12 cellular contexts compared by ENCODE assay signal in genomic region chr2:105388971-105389381, GRCh38. TPM values are rescaled to one million over a fixed set of nuclear protein-coding genes. Genes with fewer than 3 reads are reported as not detected.
DNase-seq lines count a peak whose midpoint lies in the region; ATAC-seq and TF ChIP-seq lines count a peak whose summit lies in the region.
"Had no signal": no experiment of that assay in that cellular context is flagged by ENCODE, and none has a peak within 500 bp of the region (broad histone marks: within the 10 kb centered on the region; RNA-seq: fewer than 3 reads in every experiment).

No MANE protein-coding gene starts in this region.

- no peaks in the 10 kb centered on the region for H3K9me3 Mint-ChIP-seq in osteocyte (ENCODE audit: unreplicated experiment)
- H3K9me3 Mint-ChIP-seq in naive thymus-derived CD4-positive, alpha-beta T cell = no peaks in the 10 kb centered on the region

- H3K27ac Mint-ChIP-seq in osteocyte (ENCODE audit: unreplicated experiment) = peak overlapping the region; percentile 89
- no peak overlapping the region for H3K27ac Mint-ChIP-seq in naive thymus-derived CD4-positive, alpha-beta T cell
- H3K27ac Mint-ChIP-seq: activated CD4-positive, alpha-beta T cell treated with anti-CD3 and anti-CD28 coated beads for 36 hours had no signal

- H3K27ac ChIP-seq in Panc1 (ENCODE audit: low read length) (peak overlapping the region; percentile 100), fibroblast of lung (ENCODE audit: insufficient read depth, low read length) (peak overlapping the region; percentile 82), SJCRH30 (no peak overlapping the region)
- no peak overlapping the region for H3K27ac ChIP-seq in naive thymus-derived CD4-positive, alpha-beta T cell (ENCODE audit: low read depth, low read length)
- H3K27ac ChIP-seq: C4-2B had no signal

- peaks cover 30% of the 10 kb centered on the region for H3K36me3 ChIP-seq in Panc1 (ENCODE audit: control insufficient read depth, insufficient read depth, low read length)
- peaks cover 26% of the 10 kb centered on the region for H3K36me3 ChIP-seq in fibroblast of lung (ENCODE audit: control insufficient read depth, insufficient read depth, low read length)
- H3K36me3 ChIP-seq in naive thymus-derived CD4-positive, alpha-beta T cell (ENCODE audit: control insufficient read depth in 2 of 3, insufficient read depth in 3 of 3, low read length in 3 of 3) = no peaks in the 10 kb centered on the region
- H3K36me3 ChIP-seq in SJCRH30 = peaks cover 40% of the 10 kb centered on the region

- intact Hi-C loops in Panc1 (cut with micrococcal nuclease; ENCODE audit: unreplicated experiment) = no loop called here
- intact Hi-C loops in naive thymus-derived CD4-positive, alpha-beta T cell (cut with micrococcal nuclease) = no loop called here

- H3K36me3 Mint-ChIP-seq in osteocyte (ENCODE audit: unreplicated experiment) = peaks cover 46% of the 10 kb centered on the region
- H3K36me3 Mint-ChIP-seq in naive thymus-derived CD4-positive, alpha-beta T cell = peaks cover 0 to 11% (median 0%) of the 10 kb centered on the region in 5 donors

- peaks cover 85% of the 10 kb centered on the region for H3K79me2 ChIP-seq in fibroblast of lung (ENCODE audit: control insufficient read depth, insufficient read depth, low read length)

- TSS peak; percentile 10 for BruUV-seq in Panc1 (replicated peaks; lab: Mats Ljungman, UMichigan)

- H4K20me1 ChIP-seq in fibroblast of lung (ENCODE audit: control insufficient read depth, extremely low read depth, insufficient read depth, low read length) = no peaks in the 10 kb centered on the region

- H3K27me3 Mint-ChIP-seq in osteocyte (ENCODE audit: unreplicated experiment) = no peaks in the 10 kb centered on the region
- H3K27me3 Mint-ChIP-seq in naive thymus-derived CD4-positive, alpha-beta T cell = peaks cover 0 to 3% (median 0%) of the 10 kb centered on the region in 5 donors
- H3K27me3 Mint-ChIP-seq: activated CD4-positive, alpha-beta T cell treated with anti-CD3 and anti-CD28 coated beads for 36 hours had no signal

- peak overlapping the region; percentile 9 for H3K4me2 ChIP-seq in fibroblast of lung (ENCODE audit: extremely low read depth, insufficient read depth, low read length)

- in situ Hi-C loops in Panc1 (cut with HindIII; ENCODE audit: low pct_unique_long_range_greater_than_20kb, low sequenced_read_pairs) = no loop called here

- H3K27me3 ChIP-seq in Panc1 (ENCODE audit: control insufficient read depth, insufficient read depth, low read length) (no peaks in the 10 kb centered on the region), fibroblast of lung (ENCODE audit: control insufficient read depth, insufficient read depth, low read length) (no peaks in the 10 kb centered on the region), SJCRH30 (no peaks in the 10 kb centered on the region)
- no peaks in the 10 kb centered on the region for H3K27me3 ChIP-seq in naive thymus-derived CD4-positive, alpha-beta T cell (ENCODE audit: control insufficient read depth in 2 of 2, insufficient read depth in 2 of 2, low read length in 2 of 2)

- H3K4me3 Mint-ChIP-seq in osteocyte (ENCODE audit: unreplicated experiment) = peak overlapping the region; percentile 43
- no peak overlapping the region for H3K4me3 Mint-ChIP-seq in naive thymus-derived CD4-positive, alpha-beta T cell
- H3K4me3 Mint-ChIP-seq: activated CD4-positive, alpha-beta T cell treated with anti-CD3 and anti-CD28 coated beads for 36 hours had no signal

- H3K9me3 ChIP-seq in Panc1 (ENCODE audit: control insufficient read depth, insufficient read depth, low read depth, low read length) (no peaks in the 10 kb centered on the region), fibroblast of lung (ENCODE audit: control insufficient read depth, insufficient read depth, low read depth, low read length) (no peaks in the 10 kb centered on the region), SJCRH30 (replicated peaks) (no peaks in the 10 kb centered on the region)
- H3K9me3 ChIP-seq in naive thymus-derived CD4-positive, alpha-beta T cell (ENCODE audit: control insufficient read depth in 2 of 3, low read length in 3 of 3) = no peaks in the 10 kb centered on the region

- H3K4me1 ChIP-seq in Panc1 (ENCODE audit: control insufficient read depth, insufficient read depth, low read length) (peaks cover 98% of the 10 kb centered on the region), fibroblast of lung (ENCODE audit: control insufficient read depth, extremely low read depth, insufficient read depth, low read length) (peaks cover 35% of the 10 kb centered on the region), SJCRH30 (no peaks in the 10 kb centered on the region)
- no peaks in the 10 kb centered on the region for H3K4me1 ChIP-seq in naive thymus-derived CD4-positive, alpha-beta T cell (ENCODE audit: control insufficient read depth in 2 of 2, insufficient read depth in 2 of 2, low read length in 2 of 2)

- H3K4me1 Mint-ChIP-seq in osteocyte (ENCODE audit: unreplicated experiment) = peaks cover 67% of the 10 kb centered on the region
- H3K4me1 Mint-ChIP-seq in naive thymus-derived CD4-positive, alpha-beta T cell = peaks cover 0 to 1% (median 0%) of the 10 kb centered on the region in 7 donors
- H3K4me1 Mint-ChIP-seq: activated CD4-positive, alpha-beta T cell treated with anti-CD3 and anti-CD28 coated beads for 36 hours had no signal

- no peak overlapping the region for H3K4me3 ChIP-seq in AG09309 (ENCODE audit: control insufficient read depth, low read depth, low read length)
- H3K4me3 ChIP-seq in Panc1 (ENCODE audit: low read depth in 2 of 2, low read length in 2 of 2) = no peak overlapping the region
- H3K4me3 ChIP-seq in fibroblast of lung (replicated peaks in 1 of 4; ENCODE audit: control extremely low read depth in 1 of 4, insufficient read depth in 1 of 4, low read depth in 3 of 4, low read length in 4 of 4) = peak overlapping the region in 1 of 4 experiments; percentile 8
- no peak overlapping the region for H3K4me3 ChIP-seq in naive thymus-derived CD4-positive, alpha-beta T cell (ENCODE audit: low read length)
- H3K4me3 ChIP-seq in SJCRH30 = no peak overlapping the region

- POLR2A ChIA-PET in Panc1 (lab: Charles Lee) = interaction anchor here (0.9 kb wide), 1 partner anchor 10 kb away, joined by 3 read pairs; the partner anchor contains the start of gene FHL2
- POLR2A ChIA-PET in naive thymus-derived CD4-positive, alpha-beta T cell (lab: Charles Lee) = interaction anchor here (0.8 kb wide), 1 partner anchor 59 kb away, joined by 3 read pairs; no protein-coding TSS in a partner anchor

- H2AFZ ChIP-seq in fibroblast of lung (ENCODE audit: low read length) = no peak overlapping the region

- CTCF ChIA-PET in Panc1 (lab: Charles Lee) = no interaction called here
- CTCF ChIA-PET in naive thymus-derived CD4-positive, alpha-beta T cell (lab: Charles Lee) = no interaction called here

- no peak for TF ChIP-seq CTCF in AG09309 (IDR thresholded peaks at IDR 0.05; ENCODE audit: control insufficient read depth, insufficient read depth, low read depth, low read length, missing control alignments)
- TF ChIP-seq CTCF in Panc1 (IDR thresholded peaks at IDR 0.05) = no peak
- TF ChIP-seq CTCF in fibroblast of lung (conservative IDR thresholded peaks at IDR 0.05 in 1 of 2, IDR thresholded peaks at IDR 0.05 in 1 of 2; ENCODE audit: low read depth in 1 of 2, low read length in 2 of 2) = no peak
- no peak for TF ChIP-seq CTCF in osteocyte (IDR thresholded peaks at IDR 0.05)

- DNase-seq in AG09309 (ENCODE audit: low read depth) (peak; percentile 85), Panc1 (ENCODE audit: low read depth, low spot score) (no peak), fibroblast of lung (ENCODE audit: low read depth in 2 of 2) (peak; percentile 97 to 99), osteocyte (ENCODE audit: extremely low spot score, unreplicated experiment) (no peak), NCI-H2171 (lab: John Stamatoyannopoulos, UW) (no peak), SJCRH30 (no peak)
- no peak for DNase-seq in activated effector memory CD4-positive, alpha-beta T cell treated with Interleukin-2 at 50 U/mL for 16 hours
- no peak for DNase-seq in naive thymus-derived CD4-positive, alpha-beta T cell
- DNase-seq: activated CD4-positive, alpha-beta T cell treated with anti-CD3 and anti-CD28 coated beads for 36 hours; NCI-H2227 treated with DMSO at 0.1 percent for 48 hours had no signal

- no peak for ATAC-seq in Panc1
- ATAC-seq in naive thymus-derived CD4-positive, alpha-beta T cell = no peak
- ATAC-seq: activated CD4-positive, alpha-beta T cell treated with anti-CD3 and anti-CD28 coated beads for 36 hours; HepG2 had no signal

- no peak overlapping the region for H3K9ac ChIP-seq in fibroblast of lung (ENCODE audit: insufficient read depth, low read length)

RNA-seq across cellular contexts. Expression of gene FHL2, which starts 9.9 kb away (rescaled TPM):
- total RNA-seq in Panc1 (2021; ENCODE audit: unreplicated experiment) (378 TPM), fibroblast of lung (120 and 144 TPM in 2 replicates), osteocyte (76.8 and 78.7 TPM in 2 replicates)
- 411 TPM for polyA plus RNA-seq in Panc1 (2012; ENCODE audit: insufficient read length)
- polyA plus RNA-seq in fibroblast of lung = 415 and 421 TPM in 2 replicates
- polyA plus RNA-seq in fibroblast of lung (2012) = 318 and 323 TPM in 2 replicates
- 483 and 485 TPM in 2 replicates for polyA minus RNA-seq in fibroblast of lung (ENCODE audit: low replicate concordance)
- 1 to 10 TPM in 1 of 5 experiments, under 1 TPM in 3, not detected in 1; 0.19 to 3.6 (median 0.63) TPM for total RNA-seq in naive thymus-derived CD4-positive, alpha-beta T cell
- 1 to 10 TPM in 1 of 2 donors, under 1 TPM in 1; 0.40 to 1.6 TPM for polyA plus RNA-seq in naive thymus-derived CD4-positive, alpha-beta T cell
- 27.4 and 30.7 TPM in 2 replicates for total RNA-seq in SJCRH30 (2014; rRNA removed; shearing (Covaris generic))

RNA-seq across cellular contexts. Expression of gene C2orf49, which starts 51.6 kb away (rescaled TPM):
- total RNA-seq in Panc1 (2021; ENCODE audit: unreplicated experiment) (20.0 TPM), fibroblast of lung (23.4 and 28.4 TPM in 2 replicates), osteocyte (19.3 and 20.7 TPM in 2 replicates)
- polyA plus RNA-seq in Panc1 (2012; ENCODE audit: insufficient read length) = 24.3 TPM
- polyA plus RNA-seq in fibroblast of lung = 17.0 and 20.9 TPM in 2 replicates
- 13.5 and 15.6 TPM in 2 replicates for polyA plus RNA-seq in fibroblast of lung (2012)
- 0.75 and 1.3 TPM in 2 replicates for polyA minus RNA-seq in fibroblast of lung (ENCODE audit: low replicate concordance)
- 10 to 100 TPM; 17.5 to 30.8 (median 23.4) TPM for total RNA-seq in naive thymus-derived CD4-positive, alpha-beta T cell
- polyA plus RNA-seq in naive thymus-derived CD4-positive, alpha-beta T cell = 10 to 100 TPM in 1 of 2 donors, 1 to 10 TPM in 1; 9.7 to 11.1 TPM
- 19.6 and 21.6 TPM in 2 replicates for total RNA-seq in SJCRH30 (2014; rRNA removed; shearing (Covaris generic))

RNA-seq across cellular contexts. Expression of gene TGFBRAP1, which starts 59.4 kb away (rescaled TPM):
- total RNA-seq in Panc1 (2021; ENCODE audit: unreplicated experiment) (32.7 TPM), fibroblast of lung (14.1 and 14.9 TPM in 2 replicates), osteocyte (17.9 and 21.2 TPM in 2 replicates)
- polyA plus RNA-seq in Panc1 (2012; ENCODE audit: insufficient read length) = 24.5 TPM
- polyA plus RNA-seq in fibroblast of lung = 8.5 and 9.7 TPM in 2 replicates
- polyA plus RNA-seq in fibroblast of lung (2012) = 12.6 and 13.0 TPM in 2 replicates
- polyA minus RNA-seq in fibroblast of lung (ENCODE audit: low replicate concordance) = 22.1 and 26.9 TPM in 2 replicates
- 10 to 100 TPM; 19.1 to 22.5 (median 21.6) TPM for total RNA-seq in naive thymus-derived CD4-positive, alpha-beta T cell
- polyA plus RNA-seq in naive thymus-derived CD4-positive, alpha-beta T cell = 10 to 100 TPM; 18.0 to 28.3 TPM
- 18.7 and 19.5 TPM in 2 replicates for total RNA-seq in SJCRH30 (2014; rRNA removed; shearing (Covaris generic))

Comparison
In these comparisons a context has a peak if more than half of its experiments do, and no peak if none do; other contexts are left out.
1. DNase-seq: peak in AG09309 (single experiment) and fibroblast of lung (2 of 2); none in Panc1 (single experiment), osteocyte (single experiment), activated effector memory CD4-positive, alpha-beta T cell treated with Interleukin-2 at 50 U/mL for 16 hours (single experiment), naive thymus-derived CD4-positive, alpha-beta T cell (0 of 9), NCI-H2171 (single experiment) and SJCRH30 (0 of 2).
2. H3K27ac ChIP-seq: peak in Panc1 (single experiment) and fibroblast of lung (single experiment); none in naive thymus-derived CD4-positive, alpha-beta T cell (single experiment) and SJCRH30 (single experiment).